ENCODE assay signal across 1 cellular context in the genomic region with DNA sequence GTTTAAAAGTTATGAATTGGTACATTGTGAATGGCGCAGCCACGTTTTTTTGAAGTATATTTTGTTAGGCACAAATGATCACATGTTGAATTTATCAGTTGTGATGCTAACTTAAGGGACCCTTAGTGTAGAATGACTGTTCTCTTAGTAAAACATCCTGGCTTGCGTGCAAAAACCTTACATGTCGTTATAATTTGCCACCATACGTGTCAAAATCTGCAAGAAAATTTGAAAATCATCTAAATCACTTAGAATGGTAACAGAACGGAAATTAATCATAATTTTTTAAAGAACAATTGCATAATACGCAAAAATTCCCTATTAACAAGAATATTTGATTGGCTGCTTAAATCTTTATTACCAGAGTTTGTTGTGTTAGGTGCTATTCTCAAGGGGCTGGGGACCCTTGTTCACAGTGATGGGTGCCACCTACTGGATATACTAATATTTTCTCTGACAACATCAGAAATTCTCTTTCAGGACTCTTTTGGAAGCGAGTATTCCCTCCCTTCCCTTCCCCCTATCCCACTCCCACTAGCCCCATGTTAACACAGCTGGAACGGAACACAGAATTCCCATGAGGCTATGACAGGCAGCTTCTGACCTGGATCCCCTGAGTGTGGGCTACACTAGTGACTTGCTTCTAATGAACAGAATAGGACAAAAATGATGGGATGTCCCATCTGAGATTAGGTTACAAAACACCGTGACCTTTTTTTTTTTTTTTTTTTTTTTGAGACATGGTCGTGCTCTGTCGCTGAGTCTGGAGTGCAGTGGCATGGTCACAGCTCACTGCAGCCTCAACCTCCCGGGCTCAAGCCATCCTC.
TF ChIP-seq lines count a peak whose summit lies in the region.

No MANE protein-coding gene starts in this region.

TF ChIP-seq in GM23338, 12 proteins besides CTCF, POLR2A, EP300 and RAD21 (continued from another document):
- TF ChIP-seq, protein P1, sequence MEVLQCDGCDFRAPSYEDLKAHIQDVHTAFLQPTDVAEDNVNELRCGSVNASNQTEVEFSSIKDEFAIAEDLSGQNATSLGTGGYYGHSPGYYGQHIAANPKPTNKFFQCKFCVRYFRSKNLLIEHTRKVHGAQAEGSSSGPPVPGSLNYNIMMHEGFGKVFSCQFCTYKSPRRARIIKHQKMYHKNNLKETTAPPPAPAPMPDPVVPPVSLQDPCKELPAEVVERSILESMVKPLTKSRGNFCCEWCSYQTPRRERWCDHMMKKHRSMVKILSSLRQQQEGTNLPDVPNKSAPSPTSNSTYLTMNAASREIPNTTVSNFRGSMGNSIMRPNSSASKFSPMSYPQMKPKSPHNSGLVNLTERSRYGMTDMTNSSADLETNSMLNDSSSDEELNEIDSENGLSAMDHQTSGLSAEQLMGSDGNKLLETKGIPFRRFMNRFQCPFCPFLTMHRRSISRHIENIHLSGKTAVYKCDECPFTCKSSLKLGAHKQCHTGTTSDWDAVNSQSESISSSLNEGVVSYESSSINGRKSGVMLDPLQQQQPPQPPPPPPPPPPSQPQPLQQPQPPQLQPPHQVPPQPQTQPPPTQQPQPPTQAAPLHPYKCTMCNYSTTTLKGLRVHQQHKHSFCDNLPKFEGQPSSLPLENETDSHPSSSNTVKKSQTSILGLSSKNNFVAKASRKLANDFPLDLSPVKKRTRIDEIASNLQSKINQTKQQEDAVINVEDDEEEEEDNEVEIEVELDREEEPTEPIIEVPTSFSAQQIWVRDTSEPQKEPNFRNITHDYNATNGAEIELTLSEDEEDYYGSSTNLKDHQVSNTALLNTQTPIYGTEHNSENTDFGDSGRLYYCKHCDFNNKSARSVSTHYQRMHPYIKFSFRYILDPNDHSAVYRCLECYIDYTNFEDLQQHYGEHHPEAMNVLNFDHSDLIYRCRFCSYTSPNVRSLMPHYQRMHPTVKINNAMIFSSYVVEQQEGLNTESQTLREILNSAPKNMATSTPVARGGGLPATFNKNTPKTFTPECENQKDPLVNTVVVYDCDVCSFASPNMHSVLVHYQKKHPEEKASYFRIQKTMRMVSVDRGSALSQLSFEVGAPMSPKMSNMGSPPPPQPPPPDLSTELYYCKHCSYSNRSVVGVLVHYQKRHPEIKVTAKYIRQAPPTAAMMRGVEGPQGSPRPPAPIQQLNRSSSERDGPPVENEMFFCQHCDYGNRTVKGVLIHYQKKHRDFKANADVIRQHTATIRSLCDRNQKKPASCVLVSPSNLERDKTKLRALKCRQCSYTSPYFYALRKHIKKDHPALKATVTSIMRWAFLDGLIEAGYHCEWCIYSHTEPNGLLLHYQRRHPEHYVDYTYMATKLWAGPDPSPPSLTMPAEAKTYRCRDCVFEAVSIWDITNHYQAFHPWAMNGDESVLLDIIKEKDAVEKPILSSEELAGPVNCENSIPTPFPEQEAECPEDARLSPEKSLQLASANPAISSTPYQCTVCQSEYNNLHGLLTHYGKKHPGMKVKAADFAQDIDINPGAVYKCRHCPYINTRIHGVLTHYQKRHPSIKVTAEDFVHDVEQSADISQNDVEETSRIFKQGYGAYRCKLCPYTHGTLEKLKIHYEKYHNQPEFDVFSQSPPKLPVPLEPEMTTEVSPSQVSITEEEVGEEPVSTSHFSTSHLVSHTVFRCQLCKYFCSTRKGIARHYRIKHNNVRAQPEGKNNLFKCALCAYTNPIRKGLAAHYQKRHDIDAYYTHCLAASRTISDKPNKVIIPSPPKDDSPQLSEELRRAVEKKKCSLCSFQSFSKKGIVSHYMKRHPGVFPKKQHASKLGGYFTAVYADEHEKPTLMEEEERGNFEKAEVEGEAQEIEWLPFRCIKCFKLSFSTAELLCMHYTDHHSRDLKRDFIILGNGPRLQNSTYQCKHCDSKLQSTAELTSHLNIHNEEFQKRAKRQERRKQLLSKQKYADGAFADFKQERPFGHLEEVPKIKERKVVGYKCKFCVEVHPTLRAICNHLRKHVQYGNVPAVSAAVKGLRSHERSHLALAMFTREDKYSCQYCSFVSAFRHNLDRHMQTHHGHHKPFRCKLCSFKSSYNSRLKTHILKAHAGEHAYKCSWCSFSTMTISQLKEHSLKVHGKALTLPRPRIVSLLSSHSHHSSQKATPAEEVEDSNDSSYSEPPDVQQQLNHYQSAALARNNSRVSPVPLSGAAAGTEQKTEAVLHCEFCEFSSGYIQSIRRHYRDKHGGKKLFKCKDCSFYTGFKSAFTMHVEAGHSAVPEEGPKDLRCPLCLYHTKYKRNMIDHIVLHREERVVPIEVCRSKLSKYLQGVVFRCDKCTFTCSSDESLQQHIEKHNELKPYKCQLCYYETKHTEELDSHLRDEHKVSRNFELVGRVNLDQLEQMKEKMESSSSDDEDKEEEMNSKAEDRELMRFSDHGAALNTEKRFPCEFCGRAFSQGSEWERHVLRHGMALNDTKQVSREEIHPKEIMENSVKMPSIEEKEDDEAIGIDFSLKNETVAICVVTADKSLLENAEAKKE (CRISPR knock-in tag; IDR thresholded peaks at IDR 0.05) = no peak
- no peak for TF ChIP-seq EZH2phosphoT487 (IDR thresholded peaks at IDR 0.05; ENCODE audit: unreplicated experiment)
